In the genomic region with DNA sequence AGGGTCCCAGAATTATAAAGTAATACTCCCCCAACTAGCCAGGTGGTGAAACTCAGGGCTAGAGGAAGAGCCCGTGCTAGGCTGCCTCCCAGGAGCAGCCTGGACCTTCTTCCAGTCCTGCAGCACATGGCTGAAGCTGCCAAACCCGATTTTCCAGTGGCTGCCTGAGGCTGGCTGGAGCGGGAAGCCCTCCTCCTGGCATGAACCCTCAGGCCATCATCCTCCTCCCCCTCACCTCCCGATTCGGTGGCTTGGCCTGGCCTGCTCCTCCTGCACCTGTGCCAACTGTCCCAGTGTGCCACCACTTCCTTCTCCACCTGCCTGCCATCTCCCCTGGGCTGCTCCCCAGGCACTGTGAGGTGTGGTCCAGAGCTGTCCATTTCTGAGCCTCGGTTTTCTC, we compare ENCODE assay signal across 12 cellular contexts. TPM values are rescaled to one million over a fixed set of nuclear protein-coding genes. Genes with fewer than 3 reads are reported as not detected.
DNase-seq lines count a peak whose midpoint lies in the region; ATAC-seq and TF ChIP-seq lines count a peak whose summit lies in the region.
"Had no signal": no experiment of that assay in that cellular context is flagged by ENCODE, and none has a peak within 500 bp of the region (broad histone marks: within the 10 kb centered on the region; RNA-seq: fewer than 3 reads in every experiment).

No MANE protein-coding gene starts in this region.

- H3K4me2 ChIP-seq in GM23338 = no peak overlapping the region
- H3K4me2 ChIP-seq: SK-N-SH had no signal

- no peaks in the 10 kb centered on the region for H3K36me3 Mint-ChIP-seq in GM23338 (ENCODE audit: low read depth)
- H3K36me3 Mint-ChIP-seq: activated naive CD4-positive, alpha-beta T cell treated with anti-CD3 and anti-CD28 coated beads, Interleukin-2, amount 50 U/mL, for 24 hours had no signal

- H3K4me1 Mint-ChIP-seq in GM23338 = peaks cover 23% of the 10 kb centered on the region

- no peak overlapping the region for H3K27ac Mint-ChIP-seq in GM23338
- H3K27ac Mint-ChIP-seq: activated naive CD4-positive, alpha-beta T cell treated with anti-CD3 and anti-CD28 coated beads, Interleukin-2, amount 50 U/mL, for 24 hours had no signal

- H3K9me3 ChIP-seq in NT2/D1 (ENCODE audit: insufficient read depth, low read length) = no peaks in the 10 kb centered on the region
- no peaks in the 10 kb centered on the region for H3K9me3 ChIP-seq in right atrium auricular region
- H3K9me3 ChIP-seq: SK-N-SH had no signal

- H3K36me3 ChIP-seq in GM23338 (ENCODE audit: insufficient read depth) (no peaks in the 10 kb centered on the region), NT2/D1 (ENCODE audit: insufficient read depth, insufficient read length, low read length) (no peaks in the 10 kb centered on the region), right atrium auricular region (no peaks in the 10 kb centered on the region)

- H4K20me1 ChIP-seq in GM23338 (replicated peaks; ENCODE audit: insufficient read depth) = no peaks in the 10 kb centered on the region

- H3K4me3 Mint-ChIP-seq in GM23338 = no peak overlapping the region
- H3K4me3 Mint-ChIP-seq: activated naive CD4-positive, alpha-beta T cell treated with anti-CD3 and anti-CD28 coated beads, Interleukin-2, amount 50 U/mL, for 24 hours had no signal

- ATAC-seq in GM23338 (peak; percentile 18), GM19397 (IDR thresholded peaks at IDR 0.05; ENCODE audit: unreplicated experiment) (no peak)

- H3K27me3 Mint-ChIP-seq in GM23338 (ENCODE audit: insufficient read depth, low read depth, poor library complexity) = peaks cover 20% of the 10 kb centered on the region
- H3K27me3 Mint-ChIP-seq: activated naive CD4-positive, alpha-beta T cell treated with anti-CD3 and anti-CD28 coated beads, Interleukin-2, amount 50 U/mL, for 24 hours had no signal

- H3K4me1 ChIP-seq in GM23338 (ENCODE audit: insufficient read depth) = peaks cover 22% of the 10 kb centered on the region; the same call in 1 of the 2 replicates
- H3K4me1 ChIP-seq in NT2/D1 (ENCODE audit: insufficient read depth, insufficient read length) = peaks cover 31% of the 10 kb centered on the region
- peaks cover 0 to 78% of the 10 kb centered on the region in 2 donors for H3K4me1 ChIP-seq in right atrium auricular region

- H3K9ac ChIP-seq in NT2/D1 (ENCODE audit: insufficient read length, low read depth) = peak overlapping the region; percentile 13
- H3K9ac ChIP-seq: SK-N-SH had no signal

- no peaks in the 10 kb centered on the region for H3K9me3 Mint-ChIP-seq in GM23338
- H3K9me3 Mint-ChIP-seq: activated naive CD4-positive, alpha-beta T cell treated with anti-CD3 and anti-CD28 coated beads, Interleukin-2, amount 50 U/mL, for 24 hours had no signal

- no peaks in the 10 kb centered on the region for H3K9me2 ChIP-seq in GM23338 (ENCODE audit: insufficient read depth)
- H3K9me2 ChIP-seq: SK-N-SH had no signal

- H3K27me3 ChIP-seq in GM23338 (ENCODE audit: insufficient read depth) (peaks cover 6% of the 10 kb centered on the region), NT2/D1 (ENCODE audit: insufficient read depth, insufficient read length) (peaks cover 26% of the 10 kb centered on the region), right atrium auricular region (no peaks in the 10 kb centered on the region)

- TF ChIP-seq CTCF in GM23338 (conservative IDR thresholded peaks at IDR 0.05; ENCODE audit: low read depth in 2 of 2) = no peak
- no peak for TF ChIP-seq CTCF in right atrium auricular region (IDR thresholded peaks at IDR 0.05)

- H3K79me2 ChIP-seq in GM23338 (replicated peaks; ENCODE audit: insufficient read depth) = no peaks in the 10 kb centered on the region

- DNase-seq in GM23338 (ENCODE audit: low spot score) (peak; percentile 41), NT2/D1 (ENCODE audit: low read depth, low spot score) (no peak), right atrium auricular region (ENCODE audit: low spot score) (no peak), nucleus accumbens (lab: John Stamatoyannopoulos, UW) (no peak)
- DNase-seq in central memory CD4-positive, alpha-beta T cell = no peak
- DNase-seq: activated CD4-positive, alpha-beta T cell treated with anti-CD3 and anti-CD28 coated beads, Interleukin-2, amount 50 U/mL, for 1 hour; NCI-H2171 had no signal

- H3K27ac ChIP-seq in GM23338 (ENCODE audit: low read depth) = no peak overlapping the region
- peak overlapping the region; percentile 58 to 76 for H3K27ac ChIP-seq in right atrium auricular region
- H3K27ac ChIP-seq in skin epidermis = peak overlapping the region in 11 of 21 experiments; percentile 10 to 71 (median 46)

- peak overlapping the region; percentile 94 for H2AFZ ChIP-seq in GM23338

- H3F3A ChIP-seq in GM23338 (replicated peaks; ENCODE audit: low read depth) = no peaks in the 10 kb centered on the region

- H3K4me3 ChIP-seq in GM23338 = no peak overlapping the region
- H3K4me3 ChIP-seq in NT2/D1 (ENCODE audit: insufficient read length, low read depth) = no peak overlapping the region
- no peak overlapping the region for H3K4me3 ChIP-seq in right atrium auricular region
- no peak overlapping the region for H3K4me3 ChIP-seq in skin epidermis

TF ChIP-seq in GM23338, 12 proteins besides CTCF, POLR2A, EP300 and RAD21 (continues in another document):
- no peak for TF ChIP-seq ZNF114 (CRISPR knock-in tag; IDR thresholded peaks at IDR 0.05)
- no peak for TF ChIP-seq REST (IDR thresholded peaks at IDR 0.05; ENCODE audit: unreplicated experiment)
- TF ChIP-seq STAT1 (IDR thresholded peaks at IDR 0.05; ENCODE audit: unreplicated experiment) = no peak
- TF ChIP-seq EZH2 (IDR thresholded peaks at IDR 0.05; ENCODE audit: low read depth, unreplicated experiment) = no peak
- TF ChIP-seq POLR2AphosphoS5 (IDR thresholded peaks at IDR 0.05; ENCODE audit: low read depth) = no peak
- no peak for TF ChIP-seq EZH2phosphoT487 (IDR thresholded peaks at IDR 0.05; ENCODE audit: unreplicated experiment)
- TF ChIP-seq CREB1 (CRISPR knock-in tag; IDR thresholded peaks at IDR 0.05; ENCODE audit: low read depth) = no peak
- no peak for TF ChIP-seq JUNB (IDR thresholded peaks at IDR 0.05; ENCODE audit: unreplicated experiment)

RNA-seq across cellular contexts. Expression of gene TSPAN1, which starts 3.0 kb away (rescaled TPM):
- total RNA-seq in GM23338 (2014; rRNA removed; shearing (Covaris generic)) = not detected in 2 replicates
- not detected in 2 replicates for polyA plus RNA-seq in GM23338 (2016; fragmentation: Nextera tagmentation; extraction: Ambion mirVana)
- total RNA-seq in right atrium auricular region = 1 to 10 TPM; 2.0 to 2.3 TPM

RNA-seq across cellular contexts. Expression of gene P3R3URF, which starts 4.4 kb away (rescaled TPM):
- not detected in 2 replicates for total RNA-seq in GM23338 (2014; rRNA removed; shearing (Covaris generic))
- polyA plus RNA-seq in GM23338 (2016; fragmentation: Nextera tagmentation; extraction: Ambion mirVana) = not detected in 2 replicates
- total RNA-seq in right atrium auricular region = not detected
- polyA plus RNA-seq: neural cell, SK-N-SH had no signal

RNA-seq across cellular contexts. Expression of gene POMGNT1, which starts 26.4 kb away (rescaled TPM):
- total RNA-seq in GM23338 (2014; rRNA removed; shearing (Covaris generic)) = 32.1 and 33.2 TPM in 2 replicates
- 23.0 and 24.3 TPM in 2 replicates for polyA plus RNA-seq in GM23338 (2016; fragmentation: Nextera tagmentation; extraction: Ambion mirVana)
- 10 to 100 TPM; 57.0 to 87.8 TPM for total RNA-seq in right atrium auricular region

RNA-seq across cellular contexts. Expression of gene LURAP1, which starts 31.3 kb away (rescaled TPM):
- 3.5 and 5.0 TPM in 2 replicates for total RNA-seq in GM23338 (2014; rRNA removed; shearing (Covaris generic))
- polyA plus RNA-seq in GM23338 (2016; fragmentation: Nextera tagmentation; extraction: Ambion mirVana) = 1.3 and 1.8 TPM in 2 replicates
- 1 to 10 TPM; 4.1 to 9.1 TPM for total RNA-seq in right atrium auricular region
- polyA plus RNA-seq: neural cell had no signal

RNA-seq across cellular contexts. Expression of gene PIK3R3, which starts 39.4 kb away (rescaled TPM):
- total RNA-seq in GM23338 (2014; rRNA removed; shearing (Covaris generic)) = 8.0 and 8.6 TPM in 2 replicates
- 7.3 and 7.5 TPM in 2 replicates for polyA plus RNA-seq in GM23338 (2016; fragmentation: Nextera tagmentation; extraction: Ambion mirVana)
- total RNA-seq in right atrium auricular region = 10 to 100 TPM; 24.3 to 35.3 TPM
